In genomic region chr5:37727238-37727637, GRCh38 we compare ENCODE assay signal across 38 cellular contexts.
"Had no signal": no experiment of that assay in that cellular context is flagged by ENCODE, and none has a peak within 500 bp of the region (broad histone marks: within the 10 kb centered on the region; RNA-seq: fewer than 3 reads in every experiment).

No MANE protein-coding gene starts in this region.

- H3K9me3 Mint-ChIP-seq: activated naive CD4-positive, alpha-beta T cell treated with anti-CD3 and anti-CD28 coated beads for 36 hours; activated naive CD4-positive, alpha-beta T cell treated with anti-CD3 and anti-CD28 coated beads, Interleukin-2, amount 10 ng/mL, durations not matched to agents 7 days and 5 days; activated naive CD4-positive, alpha-beta T cell treated with anti-CD3 and anti-CD28 coated beads, Interleukin-2, amount 50 U/mL, for 24 hours; activated naive CD4-positive, alpha-beta T cell treated with anti-CD3 and anti-CD28 coated beads, Interleukin-2, amount 50 U/mL, for 72 hours; activated naive CD8-positive, alpha-beta T cell treated with anti-CD3 and anti-CD28 coated beads for 36 hours; activated naive CD8-positive, alpha-beta T cell treated with anti-CD3 and anti-CD28 coated beads, Interleukin-2, amount 10 ng/mL, durations not matched to agents 7 days and 5 days; activated naive CD8-positive, alpha-beta T cell treated with anti-CD3 and anti-CD28 coated beads, Interleukin-2, amount 50 U/mL, for 24 hours; activated T-cell treated with anti-CD3 and anti-CD28 coated beads, Interleukin-2, amount 50 U/mL, for 4 hours; activated T-cell treated with anti-CD3 and anti-CD28 coated beads, Interleukin-2, amount 50 U/mL, for 72 hours; activated T-helper 1 cell treated with anti-CD3 and anti-CD28 coated beads, Interleukin-12 subunit alpha, Interleukin-12 subunit beta, Interleukin-2, Interleukin-4 antibody, amounts not matched to agents 30 ng/mL and 10 ng/mL and 1 ng/mL, durations not matched to agents 14 hours and 24 hours and 36 hours; activated T-helper 17 cell treated with anti-CD3 and anti-CD28 coated beads, Interleukin-2, amount 50 U/mL, for 72 hours; activated T-helper 2 cell treated with anti-CD3 and anti-CD28 coated beads, Interferon-gamma antibody, Interleukin-2, Interleukin-4, amounts not matched to agents 10 μg/mL and 5 μg/mL and 100 μg/mL, durations not matched to agents 14 hours and 24 hours and 36 hours; brain; central memory CD8-positive, alpha-beta T cell had no signal

- H3K27me3 ChIP-seq: adrenal gland, ascending aorta, body of pancreas, brain microvascular endothelial cell, breast epithelium, cardiac muscle cell had no signal

- H3K27ac Mint-ChIP-seq: activated naive CD4-positive, alpha-beta T cell treated with anti-CD3 and anti-CD28 coated beads for 36 hours; activated naive CD4-positive, alpha-beta T cell treated with anti-CD3 and anti-CD28 coated beads, Interleukin-2, amount 10 ng/mL, durations not matched to agents 7 days and 5 days; activated naive CD4-positive, alpha-beta T cell treated with anti-CD3 and anti-CD28 coated beads, Interleukin-2, amount 50 U/mL, for 24 hours; activated naive CD4-positive, alpha-beta T cell treated with anti-CD3 and anti-CD28 coated beads, Interleukin-2, amount 50 U/mL, for 72 hours; activated naive CD8-positive, alpha-beta T cell; activated naive CD8-positive, alpha-beta T cell treated with anti-CD3 and anti-CD28 coated beads for 36 hours; activated naive CD8-positive, alpha-beta T cell treated with anti-CD3 and anti-CD28 coated beads, Interleukin-2, amount 10 ng/mL, durations not matched to agents 7 days and 5 days; activated naive CD8-positive, alpha-beta T cell treated with anti-CD3 and anti-CD28 coated beads, Interleukin-2, amount 50 U/mL, for 24 hours; activated T-cell treated with anti-CD3 and anti-CD28 coated beads, Interleukin-2, amount 50 U/mL, for 24 hours; activated T-cell treated with anti-CD3 and anti-CD28 coated beads, Interleukin-2, amount 50 U/mL, for 72 hours; activated T-helper 1 cell treated with anti-CD3 and anti-CD28 coated beads, Interleukin-12 subunit alpha, Interleukin-12 subunit beta, Interleukin-2, Interleukin-4 antibody, amounts not matched to agents 30 ng/mL and 10 ng/mL and 1 ng/mL, durations not matched to agents 14 hours and 24 hours and 36 hours; activated T-helper 17 cell treated with anti-CD3 and anti-CD28 coated beads, Interleukin-2, amount 50 U/mL, for 72 hours; activated T-helper 2 cell treated with anti-CD3 and anti-CD28 coated beads, Interferon-gamma antibody, Interleukin-2, Interleukin-4, amounts not matched to agents 10 μg/mL and 5 μg/mL and 100 μg/mL, durations not matched to agents 14 hours and 24 hours and 36 hours; brain had no signal

- H3K4me3 Mint-ChIP-seq: activated naive CD4-positive, alpha-beta T cell treated with anti-CD3 and anti-CD28 coated beads for 36 hours; activated naive CD4-positive, alpha-beta T cell treated with anti-CD3 and anti-CD28 coated beads, Interleukin-2, amount 10 ng/mL, durations not matched to agents 7 days and 5 days; activated naive CD4-positive, alpha-beta T cell treated with anti-CD3 and anti-CD28 coated beads, Interleukin-2, amount 50 U/mL, for 24 hours; activated naive CD8-positive, alpha-beta T cell; activated naive CD8-positive, alpha-beta T cell treated with anti-CD3 and anti-CD28 coated beads for 36 hours; activated naive CD8-positive, alpha-beta T cell treated with anti-CD3 and anti-CD28 coated beads, Interleukin-2, amount 10 ng/mL, durations not matched to agents 7 days and 5 days; activated naive CD8-positive, alpha-beta T cell treated with anti-CD3 and anti-CD28 coated beads, Interleukin-2, amount 50 U/mL, for 24 hours; activated T-cell treated with anti-CD3 and anti-CD28 coated beads, Interleukin-2, amount 50 U/mL, for 24 hours; activated T-cell treated with anti-CD3 and anti-CD28 coated beads, Interleukin-2, amount 50 U/mL, for 4 hours; activated T-cell treated with anti-CD3 and anti-CD28 coated beads, Interleukin-2, amount 50 U/mL, for 72 hours; activated T-helper 1 cell treated with anti-CD3 and anti-CD28 coated beads, Interleukin-12 subunit alpha, Interleukin-12 subunit beta, Interleukin-2, Interleukin-4 antibody, amounts not matched to agents 30 ng/mL and 10 ng/mL and 1 ng/mL, durations not matched to agents 14 hours and 24 hours and 36 hours; activated T-helper 17 cell treated with anti-CD3 and anti-CD28 coated beads, Interleukin-2, amount 50 U/mL, for 72 hours; brain; central memory CD8-positive, alpha-beta T cell had no signal

- ATAC-seq: activated naive CD4-positive, alpha-beta T cell treated with anti-CD3 and anti-CD28 coated beads, Interleukin-2, amount 50 U/mL, for 72 hours; activated naive CD8-positive, alpha-beta T cell treated with anti-CD3 and anti-CD28 coated beads, Interleukin-2, amount 50 U/mL, for 24 hours; activated T-cell treated with anti-CD3 and anti-CD28 coated beads, Interleukin-2, amount 50 U/mL, for 4 hours; activated T-cell treated with anti-CD3 and anti-CD28 coated beads, Interleukin-2, amount 50 U/mL, for 72 hours; activated T-helper 17 cell treated with anti-CD3 and anti-CD28 coated beads, Interleukin-2, amount 50 U/mL, for 72 hours; body of pancreas had no signal

- H3K9me3 ChIP-seq: adrenal gland, ascending aorta, body of pancreas, breast epithelium had no signal

- H3K4me3 ChIP-seq: adrenal gland, ascending aorta, body of pancreas, breast epithelium, cardiac muscle cell had no signal

- H3K4me1 ChIP-seq: adrenal gland, ascending aorta, body of pancreas, breast epithelium had no signal

- H3K27me3 Mint-ChIP-seq: activated naive CD4-positive, alpha-beta T cell treated with anti-CD3 and anti-CD28 coated beads, Interleukin-2, amount 10 ng/mL, durations not matched to agents 7 days and 5 days; activated naive CD4-positive, alpha-beta T cell treated with anti-CD3 and anti-CD28 coated beads, Interleukin-2, amount 50 U/mL, for 24 hours; activated naive CD8-positive, alpha-beta T cell; activated naive CD8-positive, alpha-beta T cell treated with anti-CD3 and anti-CD28 coated beads for 36 hours; activated naive CD8-positive, alpha-beta T cell treated with anti-CD3 and anti-CD28 coated beads, Interleukin-2, amount 10 ng/mL, durations not matched to agents 7 days and 5 days; activated naive CD8-positive, alpha-beta T cell treated with anti-CD3 and anti-CD28 coated beads, Interleukin-2, amount 50 U/mL, for 24 hours; activated T-cell treated with anti-CD3 and anti-CD28 coated beads, Interleukin-2, amount 50 U/mL, for 24 hours; activated T-helper 17 cell treated with anti-CD3 and anti-CD28 coated beads, Interleukin-2, amount 50 U/mL, for 72 hours; brain; central memory CD8-positive, alpha-beta T cell had no signal

- DNase-seq: activated effector memory CD4-positive, alpha-beta T cell treated with anti-CD3 and anti-CD28 coated beads, Interleukin-2, amount 50 U/mL, for 16 hours; activated effector memory CD4-positive, alpha-beta T cell treated with Interleukin-2 at 50 U/mL for 16 hours; activated gamma-delta T cell; activated gamma-delta T cell treated with Interleukin-2 at 50 U/mL for 16 hours; activated naive CD4-positive, alpha-beta T cell; activated naive CD4-positive, alpha-beta T cell treated with anti-CD3 and anti-CD28 coated beads for 36 hours; activated naive CD4-positive, alpha-beta T cell treated with anti-CD3 and anti-CD28 coated beads, Interleukin-2, amount 10 ng/mL, durations not matched to agents 7 days and 5 days; activated naive CD4-positive, alpha-beta T cell treated with anti-CD3 and anti-CD28 coated beads, Interleukin-2, amount 50 U/mL, for 16 hours; activated naive CD4-positive, alpha-beta T cell treated with Interleukin-2 at 50 U/mL for 16 hours; activated naive CD8-positive, alpha-beta T cell treated with anti-CD3 and anti-CD28 coated beads for 36 hours; activated naive CD8-positive, alpha-beta T cell treated with anti-CD3 and anti-CD28 coated beads, Interleukin-2, amount 10 ng/mL, durations not matched to agents 7 days and 5 days; activated naive CD8-positive, alpha-beta T cell treated with anti-CD3 and anti-CD28 coated beads, Interleukin-2, amount 50 U/mL, for 24 hours; activated T-cell treated with anti-CD3 and anti-CD28 coated beads, Interleukin-2, amount 50 U/mL, for 1 hour; activated T-cell treated with anti-CD3 and anti-CD28 coated beads, Interleukin-2, amount 50 U/mL, for 24 hours; activated T-cell treated with anti-CD3 and anti-CD28 coated beads, Interleukin-2, amount 50 U/mL, for 4 hours; activated T-cell treated with anti-CD3 and anti-CD28 coated beads, Interleukin-2, amount 50 U/mL, for 48 hours; activated T-cell treated with anti-CD3 and anti-CD28 coated beads, Interleukin-2, amount 50 U/mL, for 72 hours; adrenal gland; amniotic stem cell; amygdala; anterior cingulate cortex; aorta; body of pancreas; brain microvascular endothelial cell; caudate nucleus; central memory CD4-positive, alpha-beta T cell; cerebellar nuclear complex had no signal

- H3K27ac ChIP-seq: adrenal gland, ascending aorta, body of pancreas, brain microvascular endothelial cell, breast epithelium, cardiac muscle cell had no signal
